13 cellular contexts compared by ENCODE assay signal in genomic region chr3:188220988-188221818, GRCh38.
DNase-seq lines count a peak whose midpoint lies in the region; ATAC-seq and TF ChIP-seq lines count a peak whose summit lies in the region.
"Had no signal": no experiment of that assay in that cellular context is flagged by ENCODE, and none has a peak within 500 bp of the region (broad histone marks: within the 10 kb centered on the region; RNA-seq: fewer than 3 reads in every experiment).

No MANE protein-coding gene starts in this region.

- peaks cover 50% of the 10 kb centered on the region for H3K4me1 ChIP-seq in adipocyte (ENCODE audit: control insufficient read depth, insufficient read depth, low read length)
- H3K4me1 ChIP-seq in foreskin keratinocyte, result peaks cover 6% of the 10 kb centered on the region
- H3K4me1 ChIP-seq in ovary (ENCODE audit: insufficient read depth), result peaks cover 18% of the 10 kb centered on the region
- H3K4me1 ChIP-seq in CD4-positive, alpha-beta memory T cell (ENCODE audit: insufficient read depth, low read length), result no peaks in the 10 kb centered on the region
- H3K4me1 ChIP-seq: SJCRH30 had no signal

- TF ChIP-seq EP300 in ovary (IDR thresholded peaks at IDR 0.05), result peak; percentile 99

- CTCF ChIA-PET in CD4-positive, alpha-beta memory T cell (lab: Charles Lee; ENCODE audit: partially characterized antibody), result interaction anchor here (0.8 kb wide), 1 partner anchor 244 kb away, joined by 3 read pairs; no protein-coding TSS in a partner anchor

- TF ChIP-seq CTCF in 22Rv1 (IDR thresholded peaks at IDR 0.05) (no peak), foreskin keratinocyte (conservative IDR thresholded peaks at IDR 0.05) (no peak), ovary (IDR thresholded peaks at IDR 0.05) (no peak)

- H3K27ac ChIP-seq in 22Rv1 (0 out of 2 replicates have a peak overlapping the region, but pooled peaks have one; percentile 5), foreskin keratinocyte (no peak overlapping the region), ovary (no peak overlapping the region), substantia nigra (ENCODE audit: low read depth, low read length, poor library complexity, severe bottlenecking) (no peak overlapping the region)
- no peak overlapping the region for H3K27ac ChIP-seq in CD4-positive, alpha-beta memory T cell (ENCODE audit: low read depth, low read length)
- H3K27ac ChIP-seq: SJCRH30 had no signal

- H3K36me3 ChIP-seq in adipocyte (ENCODE audit: control insufficient read depth, insufficient read depth, low read length, severe bottlenecking) (peaks cover under 1% of the 10 kb centered on the region), ovary (no peaks in the 10 kb centered on the region)
- no peaks in the 10 kb centered on the region for H3K36me3 ChIP-seq in CD4-positive, alpha-beta memory T cell (ENCODE audit: insufficient read depth, low read length)
- H3K36me3 ChIP-seq: SJCRH30 had no signal

- H3K27ac Mint-ChIP-seq in CD4-positive, alpha-beta memory T cell, result no peak overlapping the region
- H3K27ac Mint-ChIP-seq in activated CD4-positive, alpha-beta T cell treated with anti-CD3 and anti-CD28 coated beads, Interleukin-2, amount 10 ng/mL, durations not matched to agents 24 days and 14 days, result no peak overlapping the region
- H3K27ac Mint-ChIP-seq: activated CD4-positive, alpha-beta memory T cell treated with anti-CD3 and anti-CD28 coated beads for 36 hours had no signal

- no peak for TF ChIP-seq POLR2A in ovary (IDR thresholded peaks at IDR 0.05)

- H3K9me3 Mint-ChIP-seq in CD4-positive, alpha-beta memory T cell, result no peaks in the 10 kb centered on the region
- H3K9me3 Mint-ChIP-seq in activated CD4-positive, alpha-beta T cell treated with anti-CD3 and anti-CD28 coated beads, Interleukin-2, amount 10 ng/mL, durations not matched to agents 24 days and 14 days, result peaks cover 7% of the 10 kb centered on the region
- H3K9me3 Mint-ChIP-seq: activated CD4-positive, alpha-beta memory T cell treated with anti-CD3 and anti-CD28 coated beads for 36 hours; naive thymus-derived CD8-positive, alpha-beta T cell had no signal

- H3K36me3 Mint-ChIP-seq in CD4-positive, alpha-beta memory T cell, result peaks cover 11 to 42% of the 10 kb centered on the region in 2 donors
- peaks cover 24% of the 10 kb centered on the region for H3K36me3 Mint-ChIP-seq in activated CD4-positive, alpha-beta T cell treated with anti-CD3 and anti-CD28 coated beads, Interleukin-2, amount 10 ng/mL, durations not matched to agents 24 days and 14 days (ENCODE audit: low read depth)

- no peak overlapping the region for H3K4me3 Mint-ChIP-seq in CD4-positive, alpha-beta memory T cell
- no peak overlapping the region for H3K4me3 Mint-ChIP-seq in activated CD4-positive, alpha-beta T cell treated with anti-CD3 and anti-CD28 coated beads, Interleukin-2, amount 10 ng/mL, durations not matched to agents 24 days and 14 days
- H3K4me3 Mint-ChIP-seq: activated CD4-positive, alpha-beta memory T cell treated with anti-CD3 and anti-CD28 coated beads for 36 hours; naive thymus-derived CD8-positive, alpha-beta T cell had no signal

- intact Hi-C loops in ovary (cut with DNase I), result loop anchor here in 1 of 4 donors (5.0 kb wide), 1 partner anchor 726 kb away; no protein-coding TSS in a partner anchor
- intact Hi-C loops in CD4-positive, alpha-beta memory T cell (cut with micrococcal nuclease), result no loop called here
- intact Hi-C loops in activated CD4-positive, alpha-beta T cell treated with anti-CD3 and anti-CD28 coated beads, Interleukin-2, amount 10 ng/mL, durations not matched to agents 24 days and 14 days (cut with micrococcal nuclease), result no loop called here

- DNase-seq in adipocyte (ENCODE audit: low read depth) (no peak), foreskin keratinocyte (peak in 1 of 2 donors; percentile 52), ovary (peak in 1 of 5 donors; percentile 51), substantia nigra (lab: John Stamatoyannopoulos, UW) (no peak)
- no peak for DNase-seq in activated CD8-positive, alpha-beta memory T cell treated with anti-CD3 and anti-CD28 coated beads for 24 hours
- no peak for DNase-seq in CD4-positive, alpha-beta memory T cell
- DNase-seq in activated CD4-positive, alpha-beta T cell treated with anti-CD3 and anti-CD28 coated beads, Interleukin-2, amount 10 ng/mL, durations not matched to agents 24 days and 14 days, result no peak
- DNase-seq: activated CD4-positive, alpha-beta memory T cell treated with anti-CD3 and anti-CD28 coated beads for 36 hours; glutamatergic neuron; naive thymus-derived CD8-positive, alpha-beta T cell; NCI-H2227 treated with DMSO at 0.1 percent for 48 hours; SJCRH30 had no signal

- no peaks in the 10 kb centered on the region for H3K9me3 ChIP-seq in adipocyte (ENCODE audit: control insufficient read depth, low read length)
- H3K9me3 ChIP-seq in ovary, result no peaks in the 10 kb centered on the region
- H3K9me3 ChIP-seq in CD4-positive, alpha-beta memory T cell (ENCODE audit: control insufficient read depth in 1 of 2, low read length in 2 of 2), result no peaks in the 10 kb centered on the region
- H3K9me3 ChIP-seq: SJCRH30 had no signal

- POLR2A ChIA-PET in CD4-positive, alpha-beta memory T cell (lab: Charles Lee; ENCODE audit: partially characterized antibody), result no interaction called here

- H3K9ac ChIP-seq in adipocyte (ENCODE audit: low read length), result peak overlapping the region; percentile 79

- no peaks in the 10 kb centered on the region for H3K27me3 Mint-ChIP-seq in CD4-positive, alpha-beta memory T cell
- H3K27me3 Mint-ChIP-seq in activated CD4-positive, alpha-beta T cell treated with anti-CD3 and anti-CD28 coated beads, Interleukin-2, amount 10 ng/mL, durations not matched to agents 24 days and 14 days, result no peaks in the 10 kb centered on the region
- H3K27me3 Mint-ChIP-seq: activated CD4-positive, alpha-beta memory T cell treated with anti-CD3 and anti-CD28 coated beads for 36 hours; naive thymus-derived CD8-positive, alpha-beta T cell had no signal

- H3K4me3 ChIP-seq in adipocyte (ENCODE audit: low read length) (peak overlapping the region; percentile 39), ovary (no peak overlapping the region)
- no peak overlapping the region for H3K4me3 ChIP-seq in CD4-positive, alpha-beta memory T cell (ENCODE audit: low read length in 2 of 2)
- H3K4me3 ChIP-seq: SJCRH30 had no signal

- H3K27me3 ChIP-seq in adipocyte (replicated peaks; ENCODE audit: control insufficient read depth, insufficient read depth, low read length) (no peaks in the 10 kb centered on the region), foreskin keratinocyte (no peaks in the 10 kb centered on the region), ovary (no peaks in the 10 kb centered on the region)
- no peaks in the 10 kb centered on the region for H3K27me3 ChIP-seq in CD4-positive, alpha-beta memory T cell (ENCODE audit: insufficient read depth, low read length)
- H3K27me3 ChIP-seq: SJCRH30 had no signal

- 66 to 72% (median 71%) methylated on average over 11 of the region's 11 CpGs for whole genome bisulfite sequencing in ovary, 3 donors

- peaks cover 16 to 26% (median 21%) of the 10 kb centered on the region in 4 donors for H3K4me1 Mint-ChIP-seq in CD4-positive, alpha-beta memory T cell
- H3K4me1 Mint-ChIP-seq in activated CD4-positive, alpha-beta T cell treated with anti-CD3 and anti-CD28 coated beads, Interleukin-2, amount 10 ng/mL, durations not matched to agents 24 days and 14 days, result peaks cover 12% of the 10 kb centered on the region

- ATAC-seq in foreskin keratinocyte, result peak; percentile 52
- ATAC-seq: naive thymus-derived CD8-positive, alpha-beta T cell had no signal
